Comparison of ENCODE assay signal across 13 cellular contexts in the genomic region with DNA sequence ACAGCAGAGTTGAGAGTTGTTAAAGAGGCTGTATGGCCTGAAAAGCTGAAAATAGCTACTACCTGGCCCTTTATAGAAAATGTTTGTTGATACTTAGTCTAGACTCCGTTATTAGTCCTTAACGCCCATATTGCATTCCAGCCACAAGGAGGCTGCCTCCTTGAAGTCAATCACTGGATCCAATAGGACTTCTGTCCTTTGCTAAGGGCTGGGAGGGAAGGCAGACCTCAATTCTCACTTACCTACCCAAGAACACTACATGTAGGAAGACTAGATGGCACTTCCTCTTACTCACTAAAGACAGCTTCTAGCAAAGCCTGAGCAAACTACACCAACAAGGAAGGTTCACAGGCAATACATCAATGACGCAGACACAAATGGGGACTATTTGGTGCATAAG.
DNase-seq lines count a peak whose midpoint lies in the region; ATAC-seq and TF ChIP-seq lines count a peak whose summit lies in the region.
"Had no signal": no experiment of that assay in that cellular context is flagged by ENCODE, and none has a peak within 500 bp of the region (broad histone marks: within the 10 kb centered on the region; RNA-seq: fewer than 3 reads in every experiment).

No MANE protein-coding gene starts in this region.

- no peaks in the 10 kb centered on the region for H3K4me1 ChIP-seq in liver (ENCODE audit: control insufficient read depth in 4 of 4, insufficient read depth in 4 of 4, low read length in 3 of 4)
- H3K4me1 ChIP-seq: HAP-1 had no signal

- no peak for TF ChIP-seq EP300 in Ishikawa (IDR thresholded peaks at IDR 0.05; ENCODE audit: borderline replicate concordance)

- peaks cover 0 to 26% (median 15%) of the 10 kb centered on the region in 4 donors for H3K36me3 ChIP-seq in liver (ENCODE audit: control insufficient read depth in 4 of 4, insufficient read depth in 3 of 4, low read depth in 1 of 4, low read length in 3 of 4)
- H3K36me3 ChIP-seq: HAP-1, Peyer's patch had no signal

- H3K27me3 Mint-ChIP-seq in activated T-cell treated with anti-CD3 and anti-CD28 coated beads, Interleukin-2, amount 50 U/mL, for 4 hours (ENCODE audit: low read depth) = peaks cover 15% of the 10 kb centered on the region

- DNase-seq in AG09319 (ENCODE audit: extremely low read depth, low read depth) = no peak
- peak; percentile 21 to 45 for DNase-seq in cardiac fibroblast (ENCODE audit: low read depth in 2 of 2)
- no peak for DNase-seq in stimulated activated naive CD8-positive, alpha-beta T cell treated with anti-CD3 and anti-CD28 coated beads, Interleukin-15, Interleukin-2, amounts not matched to agents 100 U/mL and 50 U/mL, for 24 hours
- no peak for DNase-seq in activated T-cell treated with anti-CD3 and anti-CD28 coated beads, Interleukin-2, amount 50 U/mL, for 4 hours
- DNase-seq: natural killer cell; stimulated activated CD4-positive, alpha-beta T cell treated with anti-CD3 and anti-CD28 coated beads, Interleukin-12 subunit alpha, Interleukin-12 subunit beta, amount 100 ng/mL, for 4 hours had no signal

- H3K27ac ChIP-seq in liver (ENCODE audit: low read depth in 1 of 2, low read length in 2 of 2) = no peak overlapping the region
- H3K27ac ChIP-seq: epithelial cell of prostate, Peyer's patch had no signal

- TF ChIP-seq CTCF in AG09319 (IDR thresholded peaks at IDR 0.05; ENCODE audit: low read depth, low read length) (peak; percentile 26), cardiac fibroblast (IDR thresholded peaks at IDR 0.05; ENCODE audit: low read depth, low read length) (peak; percentile 33), liver (IDR thresholded peaks at IDR 0.05; ENCODE audit: low read depth, low read length, missing input control) (peak; percentile 13)

- no peaks in the 10 kb centered on the region for H3K9me3 ChIP-seq in liver (ENCODE audit: control insufficient read depth in 4 of 4, low read length in 3 of 4)
- H3K9me3 ChIP-seq: HAP-1, Peyer's patch had no signal

- H3K4me3 Mint-ChIP-seq in activated T-cell treated with anti-CD3 and anti-CD28 coated beads, Interleukin-2, amount 50 U/mL, for 4 hours = no peak overlapping the region
- H3K4me3 Mint-ChIP-seq: natural killer cell had no signal

- H3K4me3 ChIP-seq in cardiac fibroblast (replicated peaks in 1 of 2; ENCODE audit: low read depth in 2 of 2, low read length in 2 of 2) (no peak overlapping the region), liver (ENCODE audit: low read depth in 1 of 3, low read length in 3 of 3) (no peak overlapping the region)
- H3K4me3 ChIP-seq: HAP-1, Peyer's patch had no signal

- H3K9me3 Mint-ChIP-seq in activated T-cell treated with anti-CD3 and anti-CD28 coated beads, Interleukin-2, amount 50 U/mL, for 4 hours = no peaks in the 10 kb centered on the region
- H3K9me3 Mint-ChIP-seq: natural killer cell had no signal

- no peaks in the 10 kb centered on the region for H3K27me3 ChIP-seq in liver (ENCODE audit: control insufficient read depth in 4 of 4, insufficient read depth in 4 of 4, low read length in 3 of 4)
- H3K27me3 ChIP-seq: Peyer's patch had no signal

- no peaks in the 10 kb centered on the region for H3K4me1 Mint-ChIP-seq in activated T-cell treated with anti-CD3 and anti-CD28 coated beads, Interleukin-2, amount 50 U/mL, for 4 hours (ENCODE audit: low read depth)
- H3K4me1 Mint-ChIP-seq: natural killer cell had no signal

- 44% methylated on average over 3 of the region's 3 CpGs for WGBS in liver

- no peak for TF ChIP-seq RAD21 in Ishikawa (IDR thresholded peaks at IDR 0.05; ENCODE audit: low read depth)
- TF ChIP-seq RAD21 in liver (IDR thresholded peaks at IDR 0.05) = no peak

- H3K9ac ChIP-seq in liver (ENCODE audit: low read depth in 1 of 2, low read length in 2 of 2) = no peak overlapping the region

- ATAC-seq in HG03196 (IDR thresholded peaks at IDR 0.05; ENCODE audit: unreplicated experiment) (no peak), GM21423 (IDR thresholded peaks at IDR 0.05; ENCODE audit: unreplicated experiment) (no peak)
- ATAC-seq in stimulated activated naive CD8-positive, alpha-beta T cell treated with anti-CD3 and anti-CD28 coated beads, Interleukin-15, Interleukin-2, amounts not matched to agents 100 U/mL and 50 U/mL, for 24 hours = no peak
- ATAC-seq in activated T-cell treated with anti-CD3 and anti-CD28 coated beads, Interleukin-2, amount 50 U/mL, for 4 hours = no peak

- H3K36me3 Mint-ChIP-seq in activated T-cell treated with anti-CD3 and anti-CD28 coated beads, Interleukin-2, amount 50 U/mL, for 4 hours (ENCODE audit: insufficient read depth) = no peaks in the 10 kb centered on the region
- H3K36me3 Mint-ChIP-seq: natural killer cell had no signal

TF ChIP-seq in Ishikawa, 13 proteins besides CTCF, POLR2A, EP300 and RAD21:
- TF ChIP-seq TEAD4 (IDR thresholded peaks at IDR 0.05) = peak; percentile 72
- TF ChIP-seq, protein P1, sequence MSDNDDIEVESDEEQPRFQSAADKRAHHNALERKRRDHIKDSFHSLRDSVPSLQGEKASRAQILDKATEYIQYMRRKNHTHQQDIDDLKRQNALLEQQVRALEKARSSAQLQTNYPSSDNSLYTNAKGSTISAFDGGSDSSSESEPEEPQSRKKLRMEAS (IDR thresholded peaks at IDR 0.05) = no peak

TF ChIP-seq in liver, 16 proteins besides CTCF, POLR2A, EP300 and RAD21:
- TF ChIP-seq HNF4G (IDR thresholded peaks at IDR 0.05) (no peak), RXRA (IDR thresholded peaks at IDR 0.05) (no peak), NR2F2 (IDR thresholded peaks at IDR 0.05) (no peak), HNF4A (conservative IDR thresholded peaks at IDR 0.05) (no peak)

Comparison
In these comparisons a context has a peak if more than half of its experiments do, and no peak if none do; other contexts are left out.
1. DNase-seq: peak in cardiac fibroblast (2 of 2); none in AG09319 (single experiment), stimulated activated naive CD8-positive, alpha-beta T cell treated with anti-CD3 and anti-CD28 coated beads, Interleukin-15, Interleukin-2, amounts not matched to agents 100 U/mL and 50 U/mL, for 24 hours (single experiment) and activated T-cell treated with anti-CD3 and anti-CD28 coated beads, Interleukin-2, amount 50 U/mL, for 4 hours (single experiment).
2. Peak in every context shown above with its lines, with median percentiles within 50 percentile points of each other: CTCF ChIP-seq.